Comparison of ENCODE assay signal across 8 cellular contexts in genomic region chr1:246117066-246117791, GRCh38.
DNase-seq lines count a peak whose midpoint lies in the region; ATAC-seq and TF ChIP-seq lines count a peak whose summit lies in the region.

No MANE protein-coding gene starts in this region.

- H3K27ac ChIP-seq in WERI-Rb-1 (no peak overlapping the region), dorsolateral prefrontal cortex (no peak overlapping the region), mesendoderm (ENCODE audit: low read depth, low read length) (no peak overlapping the region), neuronal stem cell (replicated peaks; ENCODE audit: low read length) (no peak overlapping the region)

- no peak overlapping the region for H2AFZ ChIP-seq in neuronal stem cell (ENCODE audit: low read length)

- H3K56ac ChIP-seq in mesendoderm (ENCODE audit: low read length): no peak overlapping the region

- H2AK5ac ChIP-seq in mesendoderm (ENCODE audit: low read length): no peak overlapping the region
- H2AK5ac ChIP-seq in neuronal stem cell (ENCODE audit: low read depth, low read length): no peak overlapping the region

- H3K18ac ChIP-seq in mesendoderm (ENCODE audit: low read length) (peak overlapping the region; percentile 39), neuronal stem cell (ENCODE audit: low read length) (no peak overlapping the region)

- H3K27ac Mint-ChIP-seq in CD14-positive monocyte: peak overlapping the region in 1 of 7 donors; percentile 29

- TF ChIP-seq CTCF in CD14-positive monocyte (IDR thresholded peaks at IDR 0.05): peak; percentile 54
- peak; percentile 29 for TF ChIP-seq CTCF in WERI-Rb-1 (IDR thresholded peaks at IDR 0.05; ENCODE audit: low read depth, low read length)
- peak in 55 of 56 donors; percentile 15 to 72 (median 50) for TF ChIP-seq CTCF in dorsolateral prefrontal cortex (IDR thresholded peaks at IDR 0.05 in 54 of 56, conservative IDR thresholded peaks at IDR 0.05 in 2 of 56; ENCODE audit: low read depth in 1 of 56, partially characterized antibody in 56 of 56)

- H3K36me3 ChIP-seq in WERI-Rb-1 (no peaks in the 10 kb centered on the region), mesendoderm (ENCODE audit: control insufficient read depth, insufficient read depth, low read length) (no peaks in the 10 kb centered on the region), neuronal stem cell (replicated peaks in 1 of 2; ENCODE audit: control insufficient read depth in 2 of 2, insufficient read depth in 2 of 2, low read length in 2 of 2) (no peaks in the 10 kb centered on the region)

- ATAC-seq in GM18868 (IDR thresholded peaks at IDR 0.05; ENCODE audit: unreplicated experiment): peak; percentile 93
- ATAC-seq in HG03039 (IDR thresholded peaks at IDR 0.05; ENCODE audit: unreplicated experiment): peak; percentile 95

- H3K4me1 Mint-ChIP-seq in CD14-positive monocyte: peaks cover 26% of the 10 kb centered on the region

- H2BK15ac ChIP-seq in mesendoderm (replicated peaks; ENCODE audit: low read depth) (no peak overlapping the region), neuronal stem cell (ENCODE audit: low read length) (no peak overlapping the region)

- H3K4me3 Mint-ChIP-seq in CD14-positive monocyte: no peak overlapping the region

- intact Hi-C loops in CD14-positive monocyte (cut with micrococcal nuclease) (no loop called here), dorsolateral prefrontal cortex (cut with DNase I) (no loop called here)

- H3K79me1 ChIP-seq in mesendoderm (ENCODE audit: low read length) (no peaks in the 10 kb centered on the region), neuronal stem cell (ENCODE audit: low read depth, low read length) (no peaks in the 10 kb centered on the region)

- no peak overlapping the region for H3K4ac ChIP-seq in mesendoderm (ENCODE audit: low read depth, low read length)
- no peak overlapping the region for H3K4ac ChIP-seq in neuronal stem cell (ENCODE audit: low read length)

- H2BK5ac ChIP-seq in mesendoderm (ENCODE audit: low read length) (no peak overlapping the region), neuronal stem cell (ENCODE audit: low read length) (no peak overlapping the region)

- H3K23ac ChIP-seq in mesendoderm (ENCODE audit: low read length): no peak overlapping the region
- H3K23ac ChIP-seq in neuronal stem cell (ENCODE audit: low read depth, low read length, poor library complexity): no peak overlapping the region

- WGBS in mesendoderm (ENCODE audit: extremely low coverage, insufficient coverage, low lambda C conversion rate): no CpG with 5 or more reads among the region's 10 CpGs
- WGBS in neuronal stem cell (ENCODE audit: extremely low coverage in 2 of 2, insufficient read length in 2 of 2, insufficient replicate concordance in 1 of 2), 2 donors: no CpG with 5 or more reads among the region's 10 CpGs

- H3K9me3 ChIP-seq in WERI-Rb-1 (ENCODE audit: severe bottlenecking) (no peaks in the 10 kb centered on the region), neuronal stem cell (replicated peaks in 1 of 2; ENCODE audit: control insufficient read depth in 2 of 2, insufficient read depth in 1 of 2, low read depth in 1 of 2, low read length in 2 of 2) (no peaks in the 10 kb centered on the region)

- DNase-seq in CD14-positive monocyte (ENCODE audit: low spot score) (no peak), NCI-H2107 treated with DMSO at 0.1 percent for 48 hours (lab: John Stamatoyannopoulos, UW; ENCODE audit: unreplicated experiment) (peak; percentile 84), WERI-Rb-1 (peak; percentile 7), dorsolateral prefrontal cortex (peak in 2 of 10 donors; percentile 27 to 35), mesendoderm (peak; percentile 65), neuronal stem cell (ENCODE audit: low spot score) (no peak)

- no peaks in the 10 kb centered on the region for H3K27me3 ChIP-seq in WERI-Rb-1 (ENCODE audit: insufficient read depth, low read depth, severe bottlenecking)
- no peaks in the 10 kb centered on the region for H3K27me3 ChIP-seq in dorsolateral prefrontal cortex
- H3K27me3 ChIP-seq in mesendoderm (ENCODE audit: insufficient read depth, low read length, poor library complexity): no peaks in the 10 kb centered on the region
- no peaks in the 10 kb centered on the region for H3K27me3 ChIP-seq in neuronal stem cell (ENCODE audit: control insufficient read depth in 3 of 3, insufficient read depth in 3 of 3, low read depth in 1 of 3, low read length in 3 of 3)

- no peak overlapping the region for H4K91ac ChIP-seq in neuronal stem cell (ENCODE audit: low read depth, low read length, poor library complexity)

- H3K4me2 ChIP-seq in mesendoderm (ENCODE audit: low read length) (no peak overlapping the region), neuronal stem cell (ENCODE audit: insufficient read depth, low read length, poor library complexity, severe bottlenecking) (no peak overlapping the region)

- no peak overlapping the region for H4K8ac ChIP-seq in mesendoderm (ENCODE audit: low read depth, low read length)
- no peak overlapping the region for H4K8ac ChIP-seq in neuronal stem cell (ENCODE audit: low read depth, low read length)

- H3K79me2 ChIP-seq in mesendoderm (ENCODE audit: control insufficient read depth, insufficient read depth, low read length): no peaks in the 10 kb centered on the region

- H3K14ac ChIP-seq in neuronal stem cell (ENCODE audit: low read length): no peak overlapping the region

- H3K4me3 ChIP-seq in WERI-Rb-1 (ENCODE audit: low read depth, low read length) (no peak overlapping the region), dorsolateral prefrontal cortex (no peak overlapping the region), mesendoderm (ENCODE audit: low read length) (no peak overlapping the region), neuronal stem cell (ENCODE audit: low read length in 2 of 2) (no peak overlapping the region)

- H2BK120ac ChIP-seq in mesendoderm (ENCODE audit: low read depth, low read length) (no peak overlapping the region), neuronal stem cell (ENCODE audit: low read depth, low read length) (no peak overlapping the region)

- no peak overlapping the region for H2BK12ac ChIP-seq in neuronal stem cell (ENCODE audit: low read length)

- no peak overlapping the region for H4K5ac ChIP-seq in mesendoderm (ENCODE audit: low read length)

- no peaks in the 10 kb centered on the region for H3K27me3 Mint-ChIP-seq in CD14-positive monocyte (ENCODE audit: low read depth in 3 of 3)

- H3K36me3 Mint-ChIP-seq in CD14-positive monocyte: peaks cover 3 to 5% of the 10 kb centered on the region in 2 donors

- H3K9ac ChIP-seq in mesendoderm (ENCODE audit: low read length) (no peak overlapping the region), neuronal stem cell (ENCODE audit: low read depth, low read length, poor library complexity) (no peak overlapping the region)

- H3K4me1 ChIP-seq in mesendoderm (ENCODE audit: control insufficient read depth, low read depth, low read length): peaks cover 9% of the 10 kb centered on the region
- H3K4me1 ChIP-seq in neuronal stem cell (ENCODE audit: control insufficient read depth in 2 of 2, insufficient read depth in 1 of 2, low read depth in 1 of 2, low read length in 2 of 2): peaks cover 0 to 1% of the 10 kb centered on the region in 2 donors

- H3K9me3 Mint-ChIP-seq in CD14-positive monocyte: peaks cover 0 to 3% (median 0%) of the 10 kb centered on the region in 7 donors

Comparison
In these comparisons a context has a peak if more than half of its experiments do, and no peak if none do; other contexts are left out.
1. DNase-seq: peak in NCI-H2107 treated with DMSO at 0.1 percent for 48 hours (single experiment), WERI-Rb-1 (single experiment) and mesendoderm (single experiment); none in CD14-positive monocyte (single experiment) and neuronal stem cell (single experiment).
2. Peak in every context shown above with its lines, with median percentiles within 50 percentile points of each other: CTCF ChIP-seq.